ENCODE assay signal across 8 cellular contexts in the genomic region with DNA sequence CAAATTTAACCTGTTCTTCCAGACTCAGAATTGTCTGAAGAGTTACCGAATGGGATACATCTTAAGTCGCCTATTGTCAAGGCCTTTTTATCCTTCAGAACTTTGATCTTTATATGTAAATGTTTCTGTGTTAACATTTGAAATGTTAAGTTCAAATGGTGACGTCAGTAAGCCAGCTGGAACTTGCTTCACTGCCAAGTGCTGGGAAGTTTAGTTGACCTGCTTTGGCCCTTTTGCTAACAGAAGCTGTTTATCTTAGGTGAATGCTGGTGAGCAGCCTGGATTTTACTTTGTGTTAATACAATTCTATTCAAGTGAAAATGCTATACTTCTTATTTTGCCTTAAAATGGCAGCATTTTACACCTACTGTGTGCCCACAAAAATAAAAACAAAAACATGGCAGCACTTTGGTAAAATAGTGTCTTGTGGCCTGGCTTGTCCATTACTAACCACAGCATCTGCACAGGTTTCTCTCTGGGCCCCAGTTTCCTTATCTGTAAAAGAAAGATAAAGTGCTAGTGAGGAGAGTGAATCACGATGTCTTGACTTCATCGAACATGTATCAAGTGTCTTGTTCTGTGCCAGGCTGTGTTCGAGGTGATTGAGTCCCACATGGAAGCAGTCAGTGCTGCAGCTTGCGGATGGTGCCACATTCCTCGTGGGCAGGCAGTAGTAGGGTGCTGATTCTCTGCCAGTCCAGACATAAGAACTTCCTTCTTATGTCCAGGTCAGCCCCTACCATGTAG. TPM values are rescaled to one million over a fixed set of nuclear protein-coding genes. Genes with fewer than 3 reads are reported as not detected.
DNase-seq lines count a peak whose midpoint lies in the region; ATAC-seq and TF ChIP-seq lines count a peak whose summit lies in the region.

No MANE protein-coding gene starts in this region.

- H3K4me3 ChIP-seq in HEK293 (ENCODE audit: low read depth, low read length) (no peak overlapping the region; the same call in 1 of the 2 replicates), hepatocyte (no peak overlapping the region), gastrocnemius medialis (peak overlapping the region in 2 of 4 donors; percentile 68 to 74)

- CTCF ChIA-PET in HEK293 (lab: Yijun Ruan, JAX), result interaction anchor here (0.6 to 1.1 kb wide), 3 partner anchors 201 to 281 kb away, joined by 3 read pairs; no protein-coding TSS in a partner anchor

- H3K27me3 ChIP-seq in hepatocyte, result no peaks in the 10 kb centered on the region
- H3K27me3 ChIP-seq in gastrocnemius medialis, result no peaks in the 10 kb centered on the region

- H3K9me3 Mint-ChIP-seq in activated T-helper 2 cell treated with anti-CD3 and anti-CD28 coated beads, Interferon-gamma antibody, Interleukin-2, Interleukin-4, amounts not matched to agents 10 μg/mL and 5 μg/mL and 100 μg/mL, durations not matched to agents 14 hours and 24 hours and 36 hours, result no peaks in the 10 kb centered on the region

- H3K79me2 ChIP-seq in hepatocyte, result peaks cover 67% of the 10 kb centered on the region

- no peak for DNase-seq in activated T-helper 2 cell treated with anti-CD3 and anti-CD28 coated beads, Interferon-gamma antibody, Interleukin-2, Interleukin-4, amounts not matched to agents 10 μg/mL and 5 μg/mL and 100 μg/mL, durations not matched to agents 14 hours and 24 hours and 36 hours (ENCODE audit: low spot score)
- DNase-seq in hepatocyte (ENCODE audit: low spot score) (peak; percentile 69), gastrocnemius medialis (peak in 1 of 2 donors; percentile 18), NCI-H2107 treated with DMSO at 0.1 percent for 48 hours (lab: John Stamatoyannopoulos, UW; ENCODE audit: unreplicated experiment) (no peak), NCI-H2107 (lab: John Stamatoyannopoulos, UW) (no peak)

- POLR2A ChIA-PET in HEK293 (lab: Yijun Ruan, JAX), result interaction anchor here (1.3 kb wide), 1 partner anchor 95 kb away, joined by 3 read pairs; no protein-coding TSS in a partner anchor

- H3K4me2 ChIP-seq in hepatocyte, result peak overlapping the region; percentile 96

- no peaks in the 10 kb centered on the region for H3K9me3 ChIP-seq in HEK293 (ENCODE audit: control insufficient read depth, insufficient read depth, low read depth, low read length)
- no peaks in the 10 kb centered on the region for H3K9me3 ChIP-seq in hepatocyte (ENCODE audit: low read depth)
- H3K9me3 ChIP-seq in gastrocnemius medialis, result no peaks in the 10 kb centered on the region

- intact Hi-C loops in activated T-helper 2 cell treated with anti-CD3 and anti-CD28 coated beads, Interferon-gamma antibody, Interleukin-2, Interleukin-4, amounts not matched to agents 10 μg/mL and 5 μg/mL and 100 μg/mL, durations not matched to agents 14 hours and 24 hours and 36 hours (cut with micrococcal nuclease), result loop anchor here (10.0 kb wide), 1 partner anchor 833 kb away; the partner anchor contains the start of gene IRS2
- intact Hi-C loops in gastrocnemius medialis (cut with DNase I; ENCODE audit: low total_unique reads), result loop anchor here (5.0 kb wide), 1 partner anchor 295 kb away; no protein-coding TSS in a partner anchor

- 45% methylated on average over 8 of the region's 8 CpGs for WGBS in hepatocyte (ENCODE audit: low lambda C conversion rate, missing lambda C conversion rate)

- no peaks in the 10 kb centered on the region for H3K27me3 Mint-ChIP-seq in activated T-helper 2 cell treated with anti-CD3 and anti-CD28 coated beads, Interferon-gamma antibody, Interleukin-2, Interleukin-4, amounts not matched to agents 10 μg/mL and 5 μg/mL and 100 μg/mL, durations not matched to agents 14 hours and 24 hours and 36 hours (ENCODE audit: low read depth)

- no peak for TF ChIP-seq POLR2A in gastrocnemius medialis (IDR thresholded peaks at IDR 0.05)

- H3K4me1 Mint-ChIP-seq in activated T-helper 2 cell treated with anti-CD3 and anti-CD28 coated beads, Interferon-gamma antibody, Interleukin-2, Interleukin-4, amounts not matched to agents 10 μg/mL and 5 μg/mL and 100 μg/mL, durations not matched to agents 14 hours and 24 hours and 36 hours (ENCODE audit: low read depth), result peaks cover 22% of the 10 kb centered on the region

- H3K36me3 ChIP-seq in HEK293 (ENCODE audit: control insufficient read depth in 2 of 2, insufficient read depth in 1 of 2, low read length in 2 of 2) (peaks cover 0 to 5% of the 10 kb centered on the region in 2 experiments; a peak in 1 of 3 replicates), hepatocyte (replicated peaks; ENCODE audit: insufficient read depth, low read depth) (no peaks in the 10 kb centered on the region), gastrocnemius medialis (no peaks in the 10 kb centered on the region)

- peak overlapping the region; percentile 45 for H3K4me3 Mint-ChIP-seq in activated T-helper 2 cell treated with anti-CD3 and anti-CD28 coated beads, Interferon-gamma antibody, Interleukin-2, Interleukin-4, amounts not matched to agents 10 μg/mL and 5 μg/mL and 100 μg/mL, durations not matched to agents 14 hours and 24 hours and 36 hours (ENCODE audit: low read depth)

- TF ChIP-seq CTCF in HEK293 (tag by site-specific recombination; IDR thresholded peaks at IDR 0.05) (no peak), hepatocyte (IDR thresholded peaks at IDR 0.05; ENCODE audit: poor library complexity) (no peak), gastrocnemius medialis (IDR thresholded peaks at IDR 0.05 in 4 of 5, conservative IDR thresholded peaks at IDR 0.05 in 1 of 5) (no peak)

- H3K4me1 ChIP-seq in HEK293 (ENCODE audit: control insufficient read depth, insufficient read depth, low read length), result no peaks in the 10 kb centered on the region
- peaks cover 33% of the 10 kb centered on the region for H3K4me1 ChIP-seq in hepatocyte (ENCODE audit: insufficient read depth)
- H3K4me1 ChIP-seq in gastrocnemius medialis, result peaks cover 22 to 31% of the 10 kb centered on the region in 2 donors

- no peak overlapping the region for H3K27ac Mint-ChIP-seq in activated T-helper 2 cell treated with anti-CD3 and anti-CD28 coated beads, Interferon-gamma antibody, Interleukin-2, Interleukin-4, amounts not matched to agents 10 μg/mL and 5 μg/mL and 100 μg/mL, durations not matched to agents 14 hours and 24 hours and 36 hours

- no peak overlapping the region for H3K27ac ChIP-seq in HEK293 (ENCODE audit: extremely low read depth, low read depth, low read length)
- peak overlapping the region; percentile 94 for H3K27ac ChIP-seq in hepatocyte
- peak overlapping the region; percentile 80 to 93 (median 90) for H3K27ac ChIP-seq in gastrocnemius medialis

- H3K36me3 Mint-ChIP-seq in activated T-helper 2 cell treated with anti-CD3 and anti-CD28 coated beads, Interferon-gamma antibody, Interleukin-2, Interleukin-4, amounts not matched to agents 10 μg/mL and 5 μg/mL and 100 μg/mL, durations not matched to agents 14 hours and 24 hours and 36 hours (ENCODE audit: low read depth), result peaks cover 7% of the 10 kb centered on the region

- no peak overlapping the region for H2AFZ ChIP-seq in hepatocyte

- ATAC-seq in gastrocnemius medialis (peak in 1 of 2 donors; percentile 50), GM18517 (IDR thresholded peaks at IDR 0.05; ENCODE audit: unreplicated experiment) (no peak), GM21447 (IDR thresholded peaks at IDR 0.05; ENCODE audit: unreplicated experiment) (no peak)

- in situ Hi-C loops in gastrocnemius medialis (cut with MboI; ENCODE audit: low sequenced_read_pairs in 4 of 4), result no loop called here

- H3K9me2 ChIP-seq in hepatocyte (replicated peaks; ENCODE audit: insufficient read depth), result no peaks in the 10 kb centered on the region

- H4K20me1 ChIP-seq in hepatocyte (ENCODE audit: insufficient read depth, poor library complexity, severe bottlenecking), result peaks cover 51% of the 10 kb centered on the region

TF ChIP-seq in HEK293, 187 proteins besides CTCF, POLR2A, EP300 and RAD21 (continues in another document):
- 0 out of 2 replicates have a peak, but pooled peaks have one; percentile 41 for TF ChIP-seq ZFP37 (tag by site-specific recombination; IDR thresholded peaks at IDR 0.05)
- TF ChIP-seq, protein P1, sequence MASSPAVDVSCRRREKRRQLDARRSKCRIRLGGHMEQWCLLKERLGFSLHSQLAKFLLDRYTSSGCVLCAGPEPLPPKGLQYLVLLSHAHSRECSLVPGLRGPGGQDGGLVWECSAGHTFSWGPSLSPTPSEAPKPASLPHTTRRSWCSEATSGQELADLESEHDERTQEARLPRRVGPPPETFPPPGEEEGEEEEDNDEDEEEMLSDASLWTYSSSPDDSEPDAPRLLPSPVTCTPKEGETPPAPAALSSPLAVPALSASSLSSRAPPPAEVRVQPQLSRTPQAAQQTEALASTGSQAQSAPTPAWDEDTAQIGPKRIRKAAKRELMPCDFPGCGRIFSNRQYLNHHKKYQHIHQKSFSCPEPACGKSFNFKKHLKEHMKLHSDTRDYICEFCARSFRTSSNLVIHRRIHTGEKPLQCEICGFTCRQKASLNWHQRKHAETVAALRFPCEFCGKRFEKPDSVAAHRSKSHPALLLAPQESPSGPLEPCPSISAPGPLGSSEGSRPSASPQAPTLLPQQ (tag by site-specific recombination; IDR thresholded peaks at IDR 0.05), result 0 out of 2 replicates have a peak, but pooled peaks have one; percentile 40
- TF ChIP-seq ZNF169 (tag by site-specific recombination; IDR thresholded peaks at IDR 0.05), result no peak
- TF ChIP-seq ZNF214 (tag by site-specific recombination; IDR thresholded peaks at IDR 0.05; ENCODE audit: borderline replicate concordance), result no peak
- TF ChIP-seq ZNF629 (tag by site-specific recombination; IDR thresholded peaks at IDR 0.05), result peak; percentile 79
- TF ChIP-seq ZNF768 (tag by site-specific recombination; IDR thresholded peaks at IDR 0.05), result no peak
- TF ChIP-seq ZNF366 (tag by site-specific recombination; conservative IDR thresholded peaks at IDR 0.05), result no peak
- TF ChIP-seq ZSCAN16 (tag by site-specific recombination; IDR thresholded peaks at IDR 0.05), result no peak
- no peak for TF ChIP-seq ZNF19 (tag by site-specific recombination; IDR thresholded peaks at IDR 0.05; ENCODE audit: low read depth)
- TF ChIP-seq ZNF221 (tag by site-specific recombination; IDR thresholded peaks at IDR 0.05; ENCODE audit: borderline replicate concordance), result no peak
- no peak for TF ChIP-seq ZNF777 (tag by site-specific recombination; IDR thresholded peaks at IDR 0.05; ENCODE audit: borderline replicate concordance)
- TF ChIP-seq ZNF2 (tag by site-specific recombination; IDR thresholded peaks at IDR 0.05), result no peak

RNA-seq across cellular contexts. Expression of gene NAXD, which starts 2.2 kb away (rescaled TPM):
- total RNA-seq in activated T-helper 2 cell treated with anti-CD3 and anti-CD28 coated beads, Interferon-gamma antibody, Interleukin-2, Interleukin-4, amounts not matched to agents 10 μg/mL and 5 μg/mL and 100 μg/mL, durations not matched to agents 14 hours and 24 hours and 36 hours, result 21.7 and 22.1 TPM in 2 replicates
- total RNA-seq in hepatocyte (29.9 and 30.9 TPM in 2 replicates), gastrocnemius medialis (10 to 100 TPM; 17.9 to 24.7 (median 21.5) TPM)
- polyA plus RNA-seq in hepatocyte, result 34.5 and 37.6 TPM in 2 replicates

RNA-seq across cellular contexts. Expression of gene RAB20, which starts 56.0 kb away (rescaled TPM):
- total RNA-seq in activated T-helper 2 cell treated with anti-CD3 and anti-CD28 coated beads, Interferon-gamma antibody, Interleukin-2, Interleukin-4, amounts not matched to agents 10 μg/mL and 5 μg/mL and 100 μg/mL, durations not matched to agents 14 hours and 24 hours and 36 hours, result 2.8 and 4.0 TPM in 2 replicates
- total RNA-seq in hepatocyte (34.8 and 37.4 TPM in 2 replicates), gastrocnemius medialis (1 to 10 TPM in 2 of 4 donors, under 1 TPM in 2; 0.31 to 9.1 (median 2.0) TPM)
- polyA plus RNA-seq in hepatocyte, result 19.6 and 28.3 TPM in 2 replicates
